8 cellular contexts compared by ENCODE assay signal in the genomic region with DNA sequence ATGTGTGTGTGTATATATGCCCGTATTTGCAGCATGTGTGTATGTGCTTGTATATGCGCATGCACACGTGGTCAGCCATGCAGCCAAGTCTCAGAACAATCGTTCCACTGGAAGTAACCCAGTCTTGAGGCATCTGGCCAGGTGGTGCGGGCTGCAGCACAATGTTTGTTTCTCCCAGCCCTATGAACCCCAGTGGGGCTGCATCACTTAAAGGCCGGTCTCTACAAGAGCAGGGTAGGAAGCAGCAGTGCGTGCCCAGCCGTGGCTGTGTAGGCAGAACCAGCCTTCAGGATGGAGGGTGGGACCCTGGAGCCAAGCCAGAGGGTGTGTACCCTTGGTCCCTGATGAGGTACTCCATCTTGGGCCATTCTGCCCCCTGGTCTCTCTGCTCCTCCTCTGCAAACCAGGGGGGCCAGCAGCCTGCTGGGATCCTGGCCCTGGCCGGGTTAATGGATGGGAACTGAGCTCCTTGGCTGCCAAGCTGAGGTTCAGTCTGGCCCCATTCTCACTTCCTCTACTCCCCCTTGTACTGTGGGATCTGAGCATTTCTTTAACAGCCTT. TPM values are rescaled to one million over a fixed set of nuclear protein-coding genes. Genes with fewer than 3 reads are reported as not detected.
A peak's percentile ranks its signal among the peaks of the same experiment; 100 is the strongest.
DNase-seq lines count a peak whose midpoint lies in the region; ATAC-seq and TF ChIP-seq lines count a peak whose summit lies in the region.

No MANE protein-coding gene starts in this region.

- peaks cover 55% of the 10 kb centered on the region for H3K4me1 Mint-ChIP-seq in glutamatergic neuron (ENCODE audit: low read depth, unreplicated experiment)
- peaks cover 72 to 93% of the 10 kb centered on the region in 2 donors for H3K4me1 Mint-ChIP-seq in stimulated activated naive B cell treated with anti-CD40 and anti-IgM and Interleukin-4, amounts not matched to agents 10 μg/mL and 1 μg/mL and 100 μg/mL, for 72 hours

- peaks cover 96% of the 10 kb centered on the region for H4K20me1 ChIP-seq in SK-N-SH (ENCODE audit: insufficient read depth)

- no peaks in the 10 kb centered on the region for H3K36me3 ChIP-seq in SK-N-SH (replicated peaks in 1 of 2; ENCODE audit: control insufficient read depth in 1 of 2, insufficient read depth in 2 of 2, low read length in 1 of 2)

- H3K9me3 Mint-ChIP-seq in glutamatergic neuron (ENCODE audit: unreplicated experiment): peaks cover 9% of the 10 kb centered on the region
- H3K9me3 Mint-ChIP-seq in stimulated activated naive B cell treated with anti-CD40 and anti-IgM and Interleukin-4, amounts not matched to agents 10 μg/mL and 1 μg/mL and 100 μg/mL, for 72 hours: no peaks in the 10 kb centered on the region

- no peaks in the 10 kb centered on the region for H3K36me3 Mint-ChIP-seq in glutamatergic neuron (ENCODE audit: unreplicated experiment)
- H3K36me3 Mint-ChIP-seq in stimulated activated naive B cell treated with anti-CD40 and anti-IgM and Interleukin-4, amounts not matched to agents 10 μg/mL and 1 μg/mL and 100 μg/mL, for 72 hours: peaks cover 18 to 19% of the 10 kb centered on the region in 2 donors

- peak overlapping the region; percentile 68 for H3K4me3 Mint-ChIP-seq in glutamatergic neuron (ENCODE audit: unreplicated experiment)
- peak overlapping the region; percentile 56 to 71 for H3K4me3 Mint-ChIP-seq in stimulated activated naive B cell treated with anti-CD40 and anti-IgM and Interleukin-4, amounts not matched to agents 10 μg/mL and 1 μg/mL and 100 μg/mL, for 72 hours

- POLR2A ChIA-PET in SK-N-SH (lab: Yijun Ruan, JAX): no interaction called here

- no peaks in the 10 kb centered on the region for H3K9me3 ChIP-seq in SK-N-SH

- H3K4me2 ChIP-seq in SK-N-SH: peak overlapping the region; percentile 75

- peaks cover 4% of the 10 kb centered on the region for H3K27me3 Mint-ChIP-seq in glutamatergic neuron (ENCODE audit: unreplicated experiment)
- no peaks in the 10 kb centered on the region for H3K27me3 Mint-ChIP-seq in stimulated activated naive B cell treated with anti-CD40 and anti-IgM and Interleukin-4, amounts not matched to agents 10 μg/mL and 1 μg/mL and 100 μg/mL, for 72 hours

- no peaks in the 10 kb centered on the region for H3K27me3 ChIP-seq in SK-N-SH (ENCODE audit: insufficient read depth)

- ATAC-seq in GM18868 (IDR thresholded peaks at IDR 0.05; ENCODE audit: unreplicated experiment) (peak; percentile 64), HG02759 (IDR thresholded peaks at IDR 0.05; ENCODE audit: unreplicated experiment) (peak; percentile 58), HG02970 (IDR thresholded peaks at IDR 0.05; ENCODE audit: low FRiP score, unreplicated experiment) (no peak)
- peak; percentile 86 to 87 for ATAC-seq in stimulated activated naive B cell treated with anti-CD40 and anti-IgM and Interleukin-4, amounts not matched to agents 10 μg/mL and 1 μg/mL and 100 μg/mL, for 72 hours (replicated peaks)

- H3K9me2 ChIP-seq in SK-N-SH: no peaks in the 10 kb centered on the region

- CTCF ChIA-PET in SK-N-SH (lab: Yijun Ruan, JAX): interaction anchor here (1.2 kb wide), 1 partner anchor 150 kb away, joined by 6 read pairs; no protein-coding TSS in a partner anchor

- H3K4me3 ChIP-seq in SK-N-SH (ENCODE audit: low read depth in 2 of 2, low read length in 1 of 2): no peak overlapping the region

- TF ChIP-seq CTCF in SK-N-SH (IDR thresholded peaks at IDR 0.05) (no peak), glutamatergic neuron (IDR thresholded peaks at IDR 0.05; ENCODE audit: partially characterized antibody, unreplicated experiment) (no peak)

- peak overlapping the region; percentile 64 for H3K27ac Mint-ChIP-seq in glutamatergic neuron (ENCODE audit: unreplicated experiment)
- peak overlapping the region; percentile 85 for H3K27ac Mint-ChIP-seq in stimulated activated naive B cell treated with anti-CD40 and anti-IgM and Interleukin-4, amounts not matched to agents 10 μg/mL and 1 μg/mL and 100 μg/mL, for 72 hours

- TF ChIP-seq RAD21 in SK-N-SH (IDR thresholded peaks at IDR 0.05; ENCODE audit: low read length): no peak

- H3K27ac ChIP-seq in SK-N-SH (ENCODE audit: low read depth in 2 of 2, low read length in 1 of 2): peak overlapping the region in 1 of 2 experiments; percentile 95; a peak in 3 of 4 replicates

- H3K9ac ChIP-seq in SK-N-SH: peak overlapping the region; percentile 44

- 84% methylated on average over 8 of the region's 9 CpGs for WGBS in SK-N-SH (ENCODE audit: low lambda C conversion rate)

- H3K79me2 ChIP-seq in SK-N-SH (ENCODE audit: insufficient read depth): peaks cover 80% of the 10 kb centered on the region

- peaks cover 16 to 78% of the 10 kb centered on the region in 2 experiments; a peak in 3 of 4 replicates for H3K4me1 ChIP-seq in SK-N-SH (ENCODE audit: control insufficient read depth in 1 of 2, insufficient read depth in 2 of 2, low read depth in 1 of 2, low read length in 1 of 2)

- peaks cover 6% of the 10 kb centered on the region for H3F3A ChIP-seq in SK-N-SH (replicated peaks; ENCODE audit: insufficient read depth)

- DNase-seq in SK-N-SH (no peak), glutamatergic neuron (no peak), inferior parietal cortex (ENCODE audit: extremely low spot score) (no peak), COLO668 (lab: John Stamatoyannopoulos, UW; ENCODE audit: unreplicated experiment) (no peak)
- peak; percentile 50 for DNase-seq in stimulated activated naive B cell treated with anti-CD40 and anti-IgM and Interleukin-4, amounts not matched to agents 10 μg/mL and 1 μg/mL and 100 μg/mL, for 72 hours

- no peak for TF ChIP-seq EP300 in SK-N-SH (IDR thresholded peaks at IDR 0.05; ENCODE audit: borderline replicate concordance in 1 of 2, low read depth in 1 of 2, low read length in 1 of 2)

- no peak overlapping the region for H2AFZ ChIP-seq in SK-N-SH (ENCODE audit: low read depth)

TF ChIP-seq in SK-N-SH, 30 proteins besides CTCF, POLR2A, EP300 and RAD21:
- TF ChIP-seq EZH2phosphoT487 (IDR thresholded peaks at IDR 0.05; ENCODE audit: borderline replicate concordance, low read depth): no peak
- TF ChIP-seq, protein P1, sequence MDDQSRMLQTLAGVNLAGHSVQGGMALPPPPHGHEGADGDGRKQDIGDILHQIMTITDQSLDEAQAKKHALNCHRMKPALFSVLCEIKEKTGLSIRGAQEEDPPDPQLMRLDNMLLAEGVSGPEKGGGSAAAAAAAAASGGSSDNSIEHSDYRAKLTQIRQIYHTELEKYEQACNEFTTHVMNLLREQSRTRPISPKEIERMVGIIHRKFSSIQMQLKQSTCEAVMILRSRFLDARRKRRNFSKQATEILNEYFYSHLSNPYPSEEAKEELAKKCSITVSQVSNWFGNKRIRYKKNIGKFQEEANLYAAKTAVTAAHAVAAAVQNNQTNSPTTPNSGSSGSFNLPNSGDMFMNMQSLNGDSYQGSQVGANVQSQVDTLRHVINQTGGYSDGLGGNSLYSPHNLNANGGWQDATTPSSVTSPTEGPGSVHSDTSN (IDR thresholded peaks at IDR 0.05): no peak
- TF ChIP-seq, protein P2, sequence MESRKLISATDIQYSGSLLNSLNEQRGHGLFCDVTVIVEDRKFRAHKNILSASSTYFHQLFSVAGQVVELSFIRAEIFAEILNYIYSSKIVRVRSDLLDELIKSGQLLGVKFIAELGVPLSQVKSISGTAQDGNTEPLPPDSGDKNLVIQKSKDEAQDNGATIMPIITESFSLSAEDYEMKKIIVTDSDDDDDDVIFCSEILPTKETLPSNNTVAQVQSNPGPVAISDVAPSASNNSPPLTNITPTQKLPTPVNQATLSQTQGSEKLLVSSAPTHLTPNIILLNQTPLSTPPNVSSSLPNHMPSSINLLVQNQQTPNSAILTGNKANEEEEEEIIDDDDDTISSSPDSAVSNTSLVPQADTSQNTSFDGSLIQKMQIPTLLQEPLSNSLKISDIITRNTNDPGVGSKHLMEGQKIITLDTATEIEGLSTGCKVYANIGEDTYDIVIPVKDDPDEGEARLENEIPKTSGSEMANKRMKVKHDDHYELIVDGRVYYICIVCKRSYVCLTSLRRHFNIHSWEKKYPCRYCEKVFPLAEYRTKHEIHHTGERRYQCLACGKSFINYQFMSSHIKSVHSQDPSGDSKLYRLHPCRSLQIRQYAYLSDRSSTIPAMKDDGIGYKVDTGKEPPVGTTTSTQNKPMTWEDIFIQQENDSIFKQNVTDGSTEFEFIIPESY (IDR thresholded peaks at IDR 0.05; ENCODE audit: borderline replicate concordance, low read depth): no peak
- no peak for TF ChIP-seq JUND (IDR thresholded peaks at IDR 0.05)
- no peak for TF ChIP-seq MXI1 (IDR thresholded peaks at IDR 0.05; ENCODE audit: low read depth, low read length)
- no peak for TF ChIP-seq POLR2AphosphoS5 (IDR thresholded peaks at IDR 0.05; ENCODE audit: low read depth, low read length)
- TF ChIP-seq TEAD4 (IDR thresholded peaks at IDR 0.05; ENCODE audit: borderline replicate concordance, insufficient read depth): no peak
- TF ChIP-seq, protein P3, sequence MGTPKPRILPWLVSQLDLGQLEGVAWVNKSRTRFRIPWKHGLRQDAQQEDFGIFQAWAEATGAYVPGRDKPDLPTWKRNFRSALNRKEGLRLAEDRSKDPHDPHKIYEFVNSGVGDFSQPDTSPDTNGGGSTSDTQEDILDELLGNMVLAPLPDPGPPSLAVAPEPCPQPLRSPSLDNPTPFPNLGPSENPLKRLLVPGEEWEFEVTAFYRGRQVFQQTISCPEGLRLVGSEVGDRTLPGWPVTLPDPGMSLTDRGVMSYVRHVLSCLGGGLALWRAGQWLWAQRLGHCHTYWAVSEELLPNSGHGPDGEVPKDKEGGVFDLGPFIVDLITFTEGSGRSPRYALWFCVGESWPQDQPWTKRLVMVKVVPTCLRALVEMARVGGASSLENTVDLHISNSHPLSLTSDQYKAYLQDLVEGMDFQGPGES (IDR thresholded peaks at IDR 0.05; ENCODE audit: low read depth, low read length): no peak
- no peak for TF ChIP-seq GABPA (IDR thresholded peaks at IDR 0.05; ENCODE audit: low read depth)
- TF ChIP-seq RCOR1 (IDR thresholded peaks at IDR 0.05; ENCODE audit: low read length): no peak

RNA-seq across cellular contexts. Expression of a gene that starts 11.8 kb away (rescaled TPM):
- polyA plus RNA-seq in SK-N-SH (2012; rRNA removed): 7.1 and 8.6 TPM in 2 replicates
- polyA plus RNA-seq in SK-N-SH (2012; cell fraction: cytosol; rRNA removed): 9.4 and 11.1 TPM in 2 replicates
- 7.4 and 9.3 TPM in 2 replicates for polyA plus RNA-seq in SK-N-SH (2012; cell fraction: nucleus; rRNA removed)
- 141 TPM for total RNA-seq in glutamatergic neuron (ENCODE audit: unreplicated experiment)
